Comparison of ENCODE assay signal across 27 cellular contexts in genomic region chr3:78798266-78798832, GRCh38.
DNase-seq lines count a peak whose midpoint lies in the region; ATAC-seq and TF ChIP-seq lines count a peak whose summit lies in the region.
"Had no signal": no experiment of that assay in that cellular context is flagged by ENCODE, and none has a peak within 500 bp of the region (broad histone marks: within the 10 kb centered on the region; RNA-seq: fewer than 3 reads in every experiment).

No MANE protein-coding gene starts in this region.

- peaks cover 14% of the 10 kb centered on the region for H3K4me1 ChIP-seq in PC-3 (ENCODE audit: insufficient read depth, low read length)
- H3K4me1 ChIP-seq: Caco-2 had no signal

- POLR2A ChIA-PET in PC-3 (lab: Charles Lee; ENCODE audit: unreplicated experiment), result interaction anchor here (0.6 kb wide), 1 partner anchor 44 kb away, joined by 4 read pairs; no protein-coding TSS in a partner anchor

- H2AFZ ChIP-seq in PC-3 (ENCODE audit: low read length), result no peak overlapping the region
- H2AFZ ChIP-seq: GM23338 had no signal

- no peaks in the 10 kb centered on the region for H3K36me3 ChIP-seq in PC-3 (ENCODE audit: low read depth, low read length)
- H3K36me3 ChIP-seq: SJCRH30 had no signal

- TF ChIP-seq CTCF in AG09319 (IDR thresholded peaks at IDR 0.05; ENCODE audit: low read depth, low read length) (no peak), PC-3 (conservative IDR thresholded peaks at IDR 0.05; ENCODE audit: low read depth, low read length) (no peak), fibroblast of villous mesenchyme (IDR thresholded peaks at IDR 0.05; ENCODE audit: insufficient read depth, low read depth, low read length) (no peak)

- peak; percentile 87 for ATAC-seq in PC-3
- no peak for ATAC-seq in HG02623 (IDR thresholded peaks at IDR 0.05; ENCODE audit: unreplicated experiment)
- no peak for ATAC-seq in left cardiac atrium
- ATAC-seq: CD8-positive, alpha-beta T cell; GM12878; GM23338; Right ventricle myocardium inferior; SK-N-SH treated with all-trans-retinoic acid at 6 μM for 48 hours had no signal

- CTCF ChIA-PET in PC-3 (lab: Charles Lee), result no interaction called here

- H3K9me2 ChIP-seq in PC-3 (replicated peaks; ENCODE audit: low read length), result no peaks in the 10 kb centered on the region

- H3K4me3 ChIP-seq in PC-3 (ENCODE audit: low read length) (no peak overlapping the region), fibroblast of villous mesenchyme (ENCODE audit: low read depth, low read length) (no peak overlapping the region)
- H3K4me3 ChIP-seq: GM12878, GM23338, SJCRH30 had no signal

- H3K9ac ChIP-seq in PC-3 (ENCODE audit: low read length), result no peak overlapping the region

- no peaks in the 10 kb centered on the region for H3K27me3 ChIP-seq in PC-3 (ENCODE audit: low read length)
- H3K27me3 ChIP-seq: SJCRH30 had no signal

- peak overlapping the region; percentile 7; the same call in 1 of the 2 replicates for H3K4me2 ChIP-seq in PC-3 (ENCODE audit: low read length)
- H3K4me2 ChIP-seq: GM23338 had no signal

- peak; percentile 32 for DNase-seq in AG09319 (ENCODE audit: extremely low read depth, low read depth)
- DNase-seq in PC-3, result peak; percentile 58
- peak; percentile 24 for DNase-seq in epithelial cell of prostate (ENCODE audit: low read depth, low spot score)
- DNase-seq in fibroblast of villous mesenchyme (ENCODE audit: low read depth), result peak; percentile 23
- DNase-seq in nucleus accumbens (lab: John Stamatoyannopoulos, UW), result no peak
- no peak for DNase-seq in left cardiac atrium
- DNase-seq: Caco-2; CD8-positive, alpha-beta T cell; EL; GDM1; H9; HFFc6; NCI-H1092 treated with DMSO at 0.1 percent for 48 hours; NCI-H1436; NCI-H187; NCI-H2081 treated with DMSO at 0.1 percent for 48 hours; NCI-H2171 treated with DMSO at 0.1 percent for 48 hours; NCI-H345; NCI-H524; NCI-H774; SJCRH30 had no signal

- intact Hi-C loops in PC-3 (cut with micrococcal nuclease) (no loop called here), left cardiac atrium (cut with DNase I) (no loop called here)

- H3K27ac ChIP-seq in PC-3 (ENCODE audit: low read length) (peak overlapping the region; percentile 21), epithelial cell of prostate (no peak overlapping the region)
- H3K27ac ChIP-seq: HL-60, SJCRH30 had no signal

- H3F3A ChIP-seq in PC-3 (ENCODE audit: low read length, unreplicated experiment), result no peaks in the 10 kb centered on the region

- no TSS peak for BruUV-seq in PC-3 (replicated peaks; lab: Mats Ljungman, UMichigan)

- H3K79me2 ChIP-seq in PC-3 (ENCODE audit: low read length), result no peaks in the 10 kb centered on the region

- peaks cover 4% of the 10 kb centered on the region; the same call in 1 of the 2 replicates for H4K20me1 ChIP-seq in PC-3 (ENCODE audit: low read length)

- H3K9me3 ChIP-seq in PC-3 (ENCODE audit: low read length), result no peaks in the 10 kb centered on the region
- H3K9me3 ChIP-seq: Caco-2, SJCRH30 had no signal

Comparison
In these comparisons a context has a peak if more than half of its experiments do, and no peak if none do; other contexts are left out.
1. DNase-seq: peak in AG09319 (single experiment), PC-3 (single experiment), epithelial cell of prostate (single experiment) and fibroblast of villous mesenchyme (single experiment); none in nucleus accumbens (0 of 56) and left cardiac atrium (single experiment).